Comparison of ENCODE assay signal across 1 cellular context in genomic region chr9:75169623-75170022, GRCh38.
TF ChIP-seq lines count a peak whose summit lies in the region.

No MANE protein-coding gene starts in this region.

TF ChIP-seq in HepG2, 621 proteins besides CTCF, POLR2A, EP300 and RAD21 (continued from another document):
- TF ChIP-seq, protein P1, sequence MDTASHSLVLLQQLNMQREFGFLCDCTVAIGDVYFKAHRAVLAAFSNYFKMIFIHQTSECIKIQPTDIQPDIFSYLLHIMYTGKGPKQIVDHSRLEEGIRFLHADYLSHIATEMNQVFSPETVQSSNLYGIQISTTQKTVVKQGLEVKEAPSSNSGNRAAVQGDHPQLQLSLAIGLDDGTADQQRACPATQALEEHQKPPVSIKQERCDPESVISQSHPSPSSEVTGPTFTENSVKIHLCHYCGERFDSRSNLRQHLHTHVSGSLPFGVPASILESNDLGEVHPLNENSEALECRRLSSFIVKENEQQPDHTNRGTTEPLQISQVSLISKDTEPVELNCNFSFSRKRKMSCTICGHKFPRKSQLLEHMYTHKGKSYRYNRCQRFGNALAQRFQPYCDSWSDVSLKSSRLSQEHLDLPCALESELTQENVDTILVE (CRISPR knock-in tag; IDR thresholded peaks at IDR 0.05) = no peak
- no peak for TF ChIP-seq ZBTB26 (CRISPR knock-in tag; IDR thresholded peaks at IDR 0.05; ENCODE audit: borderline replicate concordance)
- TF ChIP-seq MIXL1 (CRISPR knock-in tag; IDR thresholded peaks at IDR 0.05) = no peak
- no peak for TF ChIP-seq GFI1 (CRISPR knock-in tag; IDR thresholded peaks at IDR 0.05; ENCODE audit: borderline replicate concordance)
- TF ChIP-seq SIX4 (CRISPR knock-in tag; IDR thresholded peaks at IDR 0.05) = no peak
- TF ChIP-seq, protein P2, sequence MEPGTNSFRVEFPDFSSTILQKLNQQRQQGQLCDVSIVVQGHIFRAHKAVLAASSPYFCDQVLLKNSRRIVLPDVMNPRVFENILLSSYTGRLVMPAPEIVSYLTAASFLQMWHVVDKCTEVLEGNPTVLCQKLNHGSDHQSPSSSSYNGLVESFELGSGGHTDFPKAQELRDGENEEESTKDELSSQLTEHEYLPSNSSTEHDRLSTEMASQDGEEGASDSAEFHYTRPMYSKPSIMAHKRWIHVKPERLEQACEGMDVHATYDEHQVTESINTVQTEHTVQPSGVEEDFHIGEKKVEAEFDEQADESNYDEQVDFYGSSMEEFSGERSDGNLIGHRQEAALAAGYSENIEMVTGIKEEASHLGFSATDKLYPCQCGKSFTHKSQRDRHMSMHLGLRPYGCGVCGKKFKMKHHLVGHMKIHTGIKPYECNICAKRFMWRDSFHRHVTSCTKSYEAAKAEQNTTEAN (CRISPR knock-in tag; conservative IDR thresholded peaks at IDR 0.05) = no peak
- TF ChIP-seq EZH2 (conservative IDR thresholded peaks at IDR 0.05; ENCODE audit: low read depth, low read length) = no peak
- TF ChIP-seq, protein P3, sequence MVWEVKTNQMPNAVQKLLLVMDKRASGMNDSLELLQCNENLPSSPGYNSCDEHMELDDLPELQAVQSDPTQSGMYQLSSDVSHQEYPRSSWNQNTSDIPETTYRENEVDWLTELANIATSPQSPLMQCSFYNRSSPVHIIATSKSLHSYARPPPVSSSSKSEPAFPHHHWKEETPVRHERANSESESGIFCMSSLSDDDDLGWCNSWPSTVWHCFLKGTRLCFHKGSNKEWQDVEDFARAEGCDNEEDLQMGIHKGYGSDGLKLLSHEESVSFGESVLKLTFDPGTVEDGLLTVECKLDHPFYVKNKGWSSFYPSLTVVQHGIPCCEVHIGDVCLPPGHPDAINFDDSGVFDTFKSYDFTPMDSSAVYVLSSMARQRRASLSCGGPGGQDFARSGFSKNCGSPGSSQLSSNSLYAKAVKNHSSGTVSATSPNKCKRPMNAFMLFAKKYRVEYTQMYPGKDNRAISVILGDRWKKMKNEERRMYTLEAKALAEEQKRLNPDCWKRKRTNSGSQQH (CRISPR knock-in tag; IDR thresholded peaks at IDR 0.05; ENCODE audit: low read depth) = no peak
- no peak for TF ChIP-seq SNRNP70 (IDR thresholded peaks at IDR 0.05; ENCODE audit: low read depth, low read length)
- no peak for TF ChIP-seq ZFP41 (CRISPR knock-in tag; IDR thresholded peaks at IDR 0.05; ENCODE audit: borderline replicate concordance)
- TF ChIP-seq DRAP1 (CRISPR knock-in tag; IDR thresholded peaks at IDR 0.05) = no peak
- no peak for TF ChIP-seq ZNF431 (CRISPR knock-in tag; IDR thresholded peaks at IDR 0.05; ENCODE audit: borderline replicate concordance, low read depth)
- no peak for TF ChIP-seq ZNF629 (CRISPR knock-in tag; conservative IDR thresholded peaks at IDR 0.05)
- TF ChIP-seq, protein P4, sequence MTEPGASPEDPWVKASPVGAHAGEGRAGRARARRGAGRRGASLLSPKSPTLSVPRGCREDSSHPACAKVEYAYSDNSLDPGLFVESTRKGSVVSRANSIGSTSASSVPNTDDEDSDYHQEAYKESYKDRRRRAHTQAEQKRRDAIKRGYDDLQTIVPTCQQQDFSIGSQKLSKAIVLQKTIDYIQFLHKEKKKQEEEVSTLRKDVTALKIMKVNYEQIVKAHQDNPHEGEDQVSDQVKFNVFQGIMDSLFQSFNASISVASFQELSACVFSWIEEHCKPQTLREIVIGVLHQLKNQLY (CRISPR knock-in tag; IDR thresholded peaks at IDR 0.05) = no peak
- TF ChIP-seq ZMAT5 (CRISPR knock-in tag; IDR thresholded peaks at IDR 0.05; ENCODE audit: borderline replicate concordance, low read depth) = no peak
TF ChIP-seq in HepG2: peak in this region for 0.
